ENCODE assay signal across 23 cellular contexts in genomic region chr10:71429304-71429703, GRCh38. TPM values are rescaled to one million over a fixed set of nuclear protein-coding genes. Genes with fewer than 3 reads are reported as not detected.
"Had no signal": no experiment of that assay in that cellular context is flagged by ENCODE, and none has a peak within 500 bp of the region (broad histone marks: within the 10 kb centered on the region; RNA-seq: fewer than 3 reads in every experiment).

No MANE protein-coding gene starts in this region.

- H3K36me3 Mint-ChIP-seq: activated naive CD4-positive, alpha-beta T cell treated with anti-CD3 and anti-CD28 coated beads, Interleukin-2, amount 50 U/mL, for 72 hours; brain; natural killer cell had no signal

- ATAC-seq: activated naive CD4-positive, alpha-beta T cell treated with anti-CD3 and anti-CD28 coated beads, Interleukin-2, amount 50 U/mL, for 72 hours; activated T-cell treated with anti-CD3 and anti-CD28 coated beads, Interleukin-2, amount 50 U/mL, for 72 hours; foreskin keratinocyte; left ventricle myocardium superior; natural killer cell; upper lobe of right lung had no signal

- H3K9me3 Mint-ChIP-seq: activated naive CD4-positive, alpha-beta T cell treated with anti-CD3 and anti-CD28 coated beads, Interleukin-2, amount 50 U/mL, for 72 hours; activated T-cell treated with anti-CD3 and anti-CD28 coated beads, Interleukin-2, amount 50 U/mL, for 72 hours; immature natural killer cell; natural killer cell had no signal

- H3K4me3 Mint-ChIP-seq: activated T-cell treated with anti-CD3 and anti-CD28 coated beads, Interleukin-2, amount 50 U/mL, for 72 hours; brain; immature natural killer cell; natural killer cell had no signal

- H3K27ac Mint-ChIP-seq: activated naive CD4-positive, alpha-beta T cell treated with anti-CD3 and anti-CD28 coated beads, Interleukin-2, amount 50 U/mL, for 72 hours; activated T-cell treated with anti-CD3 and anti-CD28 coated beads, Interleukin-2, amount 50 U/mL, for 72 hours; immature natural killer cell; natural killer cell had no signal

- DNase-seq: activated CD4-positive, alpha-beta T cell treated with anti-CD3 and anti-CD28 coated beads for 1 hour; activated gamma-delta T cell; activated T-cell treated with anti-CD3 and anti-CD28 coated beads, Interleukin-2, amount 50 U/mL, for 72 hours; aorta; effector CD4-positive, alpha-beta T cell; erythroblast; foreskin keratinocyte; immature natural killer cell; kidney glomerular epithelial cell; left ventricle myocardium superior; mammary epithelial cell; midbrain; natural killer cell; sigmoid colon; stimulated activated CD4-positive, alpha-beta T cell treated with anti-CD3 and anti-CD28 coated beads, Interleukin-2, amount 100 ng/mL, for 48 hours; stimulated activated naive CD4-positive, alpha-beta T cell treated with Interleukin-2 at 50 U/mL for 16 hours; T-helper 9 cell had no signal

RNA-seq across cellular contexts. Expression of gene CDH23, which starts 32.6 kb away (rescaled TPM):
- total RNA-seq: chondrocyte, glomerular endothelial cell, renal cortical epithelial cell had no signal
